ENCODE assay signal across 19 cellular contexts in the genomic region with DNA sequence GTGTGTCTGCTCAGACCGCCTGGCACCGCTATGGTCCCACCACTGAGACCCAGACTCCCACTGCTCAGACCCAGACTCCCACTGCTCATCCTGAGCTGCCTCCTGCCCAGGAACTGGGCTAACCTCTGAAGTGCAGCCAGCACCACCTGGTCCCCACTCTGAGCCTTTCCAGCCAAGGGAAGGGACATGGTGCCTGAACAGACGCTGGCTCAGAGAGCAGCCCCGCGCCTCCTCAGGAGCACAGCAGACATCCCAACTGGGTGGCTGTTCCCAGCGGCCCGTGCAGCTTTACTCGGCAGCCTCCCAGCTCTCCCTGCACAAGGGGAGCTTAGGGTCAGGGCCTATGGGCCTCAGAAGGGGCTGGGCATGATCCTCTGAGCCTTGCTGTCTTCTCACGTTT. TPM values are rescaled to one million over a fixed set of nuclear protein-coding genes. Genes with fewer than 3 reads are reported as not detected.
"Had no signal": no experiment of that assay in that cellular context is flagged by ENCODE, and none has a peak within 500 bp of the region (broad histone marks: within the 10 kb centered on the region; RNA-seq: fewer than 3 reads in every experiment).

No MANE protein-coding gene starts in this region.

- DNase-seq: activated CD4-positive, alpha-beta memory T cell treated with anti-CD3 and anti-CD28 coated beads for 36 hours; activated CD4-positive, alpha-beta T cell treated with anti-CD3 and anti-CD28 coated beads for 4 hours; activated CD4-positive, CD25-positive, alpha-beta regulatory T cell; activated effector memory CD4-positive, alpha-beta T cell treated with Interleukin-2 at 50 U/mL for 16 hours; activated naive CD4-positive, alpha-beta T cell treated with anti-CD3 and anti-CD28 coated beads for 36 hours; activated T-cell treated with anti-CD3 and anti-CD28 coated beads, Interleukin-2, amount 50 U/mL, for 72 hours; head of caudate nucleus; hypothalamus; left ventricle myocardium inferior; naive thymus-derived CD4-positive, alpha-beta T cell; stimulated activated CD4-positive, alpha-beta T cell treated with anti-CD3 and anti-CD28 coated beads, Interleukin-4, amount 100 ng/mL, for 24 hours; stimulated activated naive CD8-positive, alpha-beta T cell treated with anti-CD3 and anti-CD28 coated beads, Interleukin-15, Interleukin-2, amounts not matched to agents 100 U/mL and 50 U/mL, for 24 hours; T1000 had no signal

- H3K27ac ChIP-seq: esophagus muscularis mucosa, left ventricle myocardium inferior, tibial nerve had no signal

- ATAC-seq: activated T-cell treated with anti-CD3 and anti-CD28 coated beads, Interleukin-2, amount 50 U/mL, for 72 hours; naive thymus-derived CD4-positive, alpha-beta T cell; stimulated activated naive CD8-positive, alpha-beta T cell treated with anti-CD3 and anti-CD28 coated beads, Interleukin-15, Interleukin-2, amounts not matched to agents 100 U/mL and 50 U/mL, for 24 hours had no signal

RNA-seq across cellular contexts. Expression of a gene that starts 27.8 kb away (rescaled TPM):
- total RNA-seq: activated CD4-positive, alpha-beta memory T cell treated with anti-CD3 and anti-CD28 coated beads for 36 hours; activated naive CD4-positive, alpha-beta T cell treated with anti-CD3 and anti-CD28 coated beads for 36 hours; activated T-cell treated with anti-CD3 and anti-CD28 coated beads, Interleukin-2, amount 50 U/mL, for 72 hours; dermis microvascular lymphatic vessel endothelial cell; lung microvascular endothelial cell; naive thymus-derived CD4-positive, alpha-beta T cell; osteoblast; progenitor cell of endocrine pancreas had no signal
